Comparison of ENCODE assay signal across 26 cellular contexts in the genomic region with DNA sequence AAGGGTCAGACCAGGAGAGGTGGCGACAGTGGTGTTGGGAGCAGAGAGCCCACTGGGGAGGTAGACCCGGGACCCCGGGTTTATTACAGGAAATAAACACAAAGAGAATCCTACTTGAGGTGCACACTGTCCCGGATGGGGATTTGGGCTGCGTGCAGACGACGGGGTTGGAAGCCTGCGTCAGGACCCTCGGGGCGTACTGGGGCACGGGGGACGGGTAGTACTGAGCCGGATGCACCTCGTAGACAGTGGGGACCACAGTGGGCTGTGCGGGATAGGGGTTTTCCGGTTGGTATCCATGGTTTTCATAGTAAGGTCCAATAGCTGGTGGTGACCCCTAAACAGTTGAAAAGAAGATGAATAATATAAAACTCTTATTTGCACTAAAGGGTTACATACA. TPM values are rescaled to one million over a fixed set of nuclear protein-coding genes. Genes with fewer than 3 reads are reported as not detected.
"Had no signal": no experiment of that assay in that cellular context is flagged by ENCODE, and none has a peak within 500 bp of the region (broad histone marks: within the 10 kb centered on the region; RNA-seq: fewer than 3 reads in every experiment).

No MANE protein-coding gene starts in this region.

- H3K9me3 ChIP-seq: MG63, SJSA1 had no signal

- H3K4me3 ChIP-seq: MG63, SJSA1, SK-N-MC had no signal

- H3K27ac ChIP-seq: SJSA1, SK-N-MC had no signal

- H3K27me3 ChIP-seq: MG63, SJSA1 had no signal

- DNase-seq: IMR-90, Karpas-422, KG1, MG63, NCI-H1092, NCI-H1105 treated with DMSO at 0.1 percent for 48 hours, NCI-H1417 treated with DMSO at 0.1 percent for 48 hours, NCI-H146, NCI-H1694 treated with DMSO at 0.1 percent for 48 hours, NCI-H1930, NCI-H2081 treated with DMSO at 0.1 percent for 48 hours, NCI-H2171, NCI-H226, NCI-H446, NCI-H510A, NCI-H524 treated with DMSO at 0.1 percent for 48 hours, NCI-H69, NCI-H774, Right ventricle myocardium superior, RPMI8226, SIG-M5 had no signal

- FAIRE-seq: HepG2, RCC 7860 had no signal

- ATAC-seq: HepG2 had no signal

- H3K36me3 ChIP-seq: MG63, SJSA1 had no signal

- H3K4me1 ChIP-seq: SJSA1 had no signal

RNA-seq across cellular contexts. Expression of gene TMPRSS2, which starts 13.7 kb away (rescaled TPM):
- total RNA-seq: HT1080, IMR-90, Right ventricle myocardium superior, SJSA1 had no signal
- polyA plus RNA-seq: IMR-90 had no signal
